8 cellular contexts compared by ENCODE assay signal in genomic region chr1:56584910-56585528, GRCh38. TPM values are rescaled to one million over a fixed set of nuclear protein-coding genes. Genes with fewer than 3 reads are reported as not detected.
DNase-seq lines count a peak whose midpoint lies in the region; ATAC-seq, FAIRE-seq and TF ChIP-seq lines count a peak whose summit lies in the region.

No MANE protein-coding gene starts in this region.

- H3K36me3 Mint-ChIP-seq in brain, result no peaks in the 10 kb centered on the region

- peaks cover 2 to 7% (median 4%) of the 10 kb centered on the region in 5 experiments for H3K9me3 Mint-ChIP-seq in brain

- POLR2A ChIA-PET in BJ (lab: Charles Lee), result interaction anchor here (0.6 kb wide), 1 partner anchor 659 kb away, joined by 3 read pairs; no protein-coding TSS in a partner anchor

- H2AFZ ChIP-seq in GM23248, result no peak overlapping the region

- H3K9me3 ChIP-seq in GM23248 (ENCODE audit: low read depth), result no peaks in the 10 kb centered on the region

- WGBS in GM23248 (ENCODE audit: low coverage in 1 of 2, low lambda C conversion rate in 2 of 2, missing lambda C conversion rate in 2 of 2), 2 experiments, result 29 to 33% methylated on average over 5 of the region's 5 CpGs

- no peak overlapping the region for H3K4me3 ChIP-seq in BJ (ENCODE audit: low read depth, low read length)
- no peak overlapping the region for H3K4me3 ChIP-seq in GM23248
- H3K4me3 ChIP-seq in kidney epithelial cell (ENCODE audit: low read depth, low read length), result no peak overlapping the region

- peak overlapping the region in 3 of 5 experiments; percentile 2 to 31 (median 24) for H3K27ac Mint-ChIP-seq in brain

- H3K27ac ChIP-seq in GM23248, result no peak overlapping the region

- H3K9me2 ChIP-seq in GM23248 (ENCODE audit: insufficient read depth), result no peaks in the 10 kb centered on the region

- no peak for ATAC-seq in HG02970 (IDR thresholded peaks at IDR 0.05; ENCODE audit: low FRiP score, unreplicated experiment)

- no peak overlapping the region for H3K4me2 ChIP-seq in GM23248 (ENCODE audit: unreplicated experiment)

- DNase-seq in BJ (ENCODE audit: low read depth), result no peak
- peak; percentile 81 for DNase-seq in GM23248
- peak; percentile 49 for DNase-seq in NCI-H460 (ENCODE audit: extremely low read depth, low read depth)
- no peak for DNase-seq in kidney epithelial cell (ENCODE audit: low read depth)
- peak; percentile 50 for DNase-seq in urothelium cell line (ENCODE audit: low spot score)
- DNase-seq in stimulated activated CD4-positive, alpha-beta T cell treated with anti-CD3 and anti-CD28 coated beads, Interleukin-1b, Interleukin-23, amount 100 ng/mL, for 48 hours, result no peak

- H4K20me1 ChIP-seq in GM23248 (ENCODE audit: insufficient read depth), result no peaks in the 10 kb centered on the region

- H3K27me3 Mint-ChIP-seq in brain, result peaks cover 3% of the 10 kb centered on the region

- H3K4me1 Mint-ChIP-seq in brain, result peaks cover 21% of the 10 kb centered on the region

- H3K4me1 ChIP-seq in GM23248 (ENCODE audit: insufficient read depth), result peaks cover 6% of the 10 kb centered on the region; the same call in 1 of the 2 replicates

- in situ Hi-C loops in GM23248 (cut with MboI), result loop anchor here (10.0 to 25.0 kb wide), 3 partner anchors 873 to 1448 kb away; no protein-coding TSS in a partner anchor

- FAIRE-seq in urothelium cell line (lab: Jason Lieb, UNC), result no peak

- peak; percentile 78 for TF ChIP-seq CTCF in BJ (IDR thresholded peaks at IDR 0.05; ENCODE audit: insufficient read depth, low read depth, low read length)
- peak; percentile 87 to 92 for TF ChIP-seq CTCF in brain (conservative IDR thresholded peaks at IDR 0.05)
- TF ChIP-seq CTCF in kidney epithelial cell (IDR thresholded peaks at IDR 0.05; ENCODE audit: insufficient read depth, low read length, poor library complexity, severe bottlenecking), result peak; percentile 63

- H3K4me3 Mint-ChIP-seq in brain, result peak overlapping the region in 1 of 5 experiments; percentile 20

- H3K36me3 ChIP-seq in BJ (ENCODE audit: control insufficient read depth, insufficient read depth, low read length) (no peaks in the 10 kb centered on the region), GM23248 (ENCODE audit: low read depth) (no peaks in the 10 kb centered on the region), kidney epithelial cell (ENCODE audit: control insufficient read depth, insufficient read depth, low read length) (no peaks in the 10 kb centered on the region)

- H3F3A ChIP-seq in GM23248 (ENCODE audit: insufficient read depth), result peaks cover 5% of the 10 kb centered on the region; the same call in 1 of the 2 replicates

- H3K79me2 ChIP-seq in GM23248 (ENCODE audit: insufficient read depth), result no peaks in the 10 kb centered on the region

- no peaks in the 10 kb centered on the region for H3K27me3 ChIP-seq in BJ (ENCODE audit: control insufficient read depth, insufficient read depth, low read length)
- no peaks in the 10 kb centered on the region for H3K27me3 ChIP-seq in GM23248 (replicated peaks; ENCODE audit: insufficient read depth)
- H3K27me3 ChIP-seq in kidney epithelial cell (ENCODE audit: control insufficient read depth, insufficient read depth, low read length), result no peaks in the 10 kb centered on the region

- no peak overlapping the region for H3K9ac ChIP-seq in GM23248

- CTCF ChIA-PET in BJ (lab: Yijun Ruan, JAX), result interaction anchor here (0.6 to 4.7 kb wide), 27 partner anchors 8 to 1307 kb away, joined by 3 to 59 read pairs (median 3); no protein-coding TSS in a partner anchor

RNA-seq across cellular contexts. Expression of gene PLPP3, which starts 5.7 kb away (rescaled TPM):
- polyA plus RNA-seq in BJ (2011; rRNA removed), result 49.7 and 55.4 TPM in 2 replicates
- polyA minus RNA-seq in BJ (2011; rRNA and poly(A)+ RNA removed), result 30.1 and 31.6 TPM in 2 replicates
- total RNA-seq in GM23248 (2014; rRNA removed; shearing (Covaris generic)), result 156 and 159 TPM in 2 replicates
- polyA plus RNA-seq in GM23248 (2016; fragmentation: Nextera tagmentation; extraction: Ambion mirVana), result 79.5 and 80.1 TPM in 2 replicates
- 11.1 and 11.4 TPM in 2 replicates for total RNA-seq in NCI-H460 (2014; rRNA removed; shearing (Covaris generic))
- polyA plus RNA-seq in NCI-H460 (2014; cell fraction: nucleus; rRNA removed), result 2.7 and 4.9 TPM in 2 replicates
- 54.2 TPM for polyA plus RNA-seq in brain (ENCODE audit: insufficient read depth, low read depth, low replicate concordance)
- 3.9 and 4.9 TPM in 2 replicates for total RNA-seq in kidney epithelial cell

Comparison
In these comparisons a context has a peak if more than half of its experiments do, and no peak if none do; other contexts are left out.
1. DNase-seq: peak in GM23248 (single experiment), NCI-H460 (single experiment) and urothelium cell line (single experiment); none in BJ (single experiment), kidney epithelial cell (single experiment) and stimulated activated CD4-positive, alpha-beta T cell treated with anti-CD3 and anti-CD28 coated beads, Interleukin-1b, Interleukin-23, amount 100 ng/mL, for 48 hours (single experiment).
2. RNA of gene PLPP3, which starts 5.7 kb away (total RNA-seq): 156 to 159 TPM in GM23248; 11.1 to 11.4 TPM in NCI-H460 and 3.9 to 4.9 TPM in kidney epithelial cell; every median in the first group is over 10 times any median in the second.
3. Peak in every context shown above with its lines, with median percentiles within 50 percentile points of each other: CTCF ChIP-seq.